In genomic region chr11:34242037-34242625, GRCh38 we compare ENCODE assay signal across 1 cellular context.
TF ChIP-seq lines count a peak whose summit lies in the region.

No MANE protein-coding gene starts in this region.

TF ChIP-seq in K562, 482 proteins besides CTCF, POLR2A, EP300 and RAD21 (continued from another document and continues in another):
- no peak for TF ChIP-seq HIVEP1 (CRISPR knock-in tag; IDR thresholded peaks at IDR 0.05)
- no peak for TF ChIP-seq PTTG1 (tag; IDR thresholded peaks at IDR 0.05; ENCODE audit: low read depth)
- no peak for TF ChIP-seq GATA2 (CRISPR knock-in tag; IDR thresholded peaks at IDR 0.05)
- TF ChIP-seq RBBP5 (IDR thresholded peaks at IDR 0.05; ENCODE audit: borderline replicate concordance, insufficient read depth, low read length, poor library complexity, severe bottlenecking), result no peak
- 0 out of 2 replicates have a peak, but pooled peaks have one; percentile 15 for TF ChIP-seq MTA1 (IDR thresholded peaks at IDR 0.05; ENCODE audit: borderline replicate concordance)
- no peak for TF ChIP-seq CCAR2 (IDR thresholded peaks at IDR 0.05; ENCODE audit: low read depth, low read length)
- no peak for TF ChIP-seq KDM5B (IDR thresholded peaks at IDR 0.05; ENCODE audit: insufficient replicate concordance, low read depth, low read length)
- TF ChIP-seq NCOR1 (IDR thresholded peaks at IDR 0.05), result peak; percentile 65
- TF ChIP-seq TOE1 (IDR thresholded peaks at IDR 0.05; ENCODE audit: borderline replicate concordance), result 0 out of 2 replicates have a peak, but pooled peaks have one; percentile 48
- TF ChIP-seq TOE1 (CRISPR knock-in tag; IDR thresholded peaks at IDR 0.05; ENCODE audit: borderline replicate concordance, low read depth), result no peak
- TF ChIP-seq CBFB (CRISPR knock-in tag; IDR thresholded peaks at IDR 0.05), result no peak
- TF ChIP-seq TFAM (CRISPR knock-in tag; conservative IDR thresholded peaks at IDR 0.05), result no peak
- no peak for TF ChIP-seq ZC3H8 (IDR thresholded peaks at IDR 0.05)
- no peak for TF ChIP-seq ZNF551 (CRISPR knock-in tag; IDR thresholded peaks at IDR 0.05)
- TF ChIP-seq HES1 (IDR thresholded peaks at IDR 0.05; ENCODE audit: low read depth), result no peak
- no peak for TF ChIP-seq SREBF1 (IDR thresholded peaks at IDR 0.05; ENCODE audit: borderline replicate concordance, low read depth, low read length)
- TF ChIP-seq ZNF592 (IDR thresholded peaks at IDR 0.05), result 0 out of 2 replicates have a peak, but pooled peaks have one; percentile 31
- no peak for TF ChIP-seq MLX (CRISPR knock-in tag; conservative IDR thresholded peaks at IDR 0.05)
- peak; percentile 73 for TF ChIP-seq TCF3 (CRISPR knock-in tag; IDR thresholded peaks at IDR 0.05)
- no peak for TF ChIP-seq FOXJ3 (CRISPR knock-in tag; IDR thresholded peaks at IDR 0.05)
- TF ChIP-seq JUN (IDR thresholded peaks at IDR 0.05; ENCODE audit: borderline replicate concordance, low read depth, low read length), result peak; percentile 65; the same call in 1 of the 2 replicates
- TF ChIP-seq JUN (CRISPR knock-in tag; IDR thresholded peaks at IDR 0.05; ENCODE audit: borderline replicate concordance), result no peak
- TF ChIP-seq CBFA2T2 (conservative IDR thresholded peaks at IDR 0.05), result peak; percentile 73
- TF ChIP-seq TAL1 (IDR thresholded peaks at IDR 0.05), result peak; percentile 48; the same call in 1 of the 2 replicates
- no peak; a peak in 1 of 4 replicates for TF ChIP-seq NRF1 (conservative IDR thresholded peaks at IDR 0.05 in 1 of 2, IDR thresholded peaks at IDR 0.05 in 1 of 2)
- peak; percentile 48 for TF ChIP-seq NFIC (IDR thresholded peaks at IDR 0.05)
- 0 out of 2 replicates have a peak, but pooled peaks have one; percentile 19 for TF ChIP-seq ZEB2 (IDR thresholded peaks at IDR 0.05)
- 0 out of 2 replicates have a peak, but pooled peaks have one; percentile 19 for TF ChIP-seq CREB1 (IDR thresholded peaks at IDR 0.05)
- peak; percentile 22; the same call in 1 of the 2 replicates for TF ChIP-seq CREB1 (CRISPR knock-in tag; IDR thresholded peaks at IDR 0.05)
- TF ChIP-seq ZNF778 (CRISPR knock-in tag; IDR thresholded peaks at IDR 0.05), result no peak
- no peak for TF ChIP-seq PKNOX1 (IDR thresholded peaks at IDR 0.05)
- no peak for TF ChIP-seq CBX3 (IDR thresholded peaks at IDR 0.05; ENCODE audit: borderline replicate concordance in 1 of 2, low read length in 2 of 2)
- TF ChIP-seq XRCC5 (IDR thresholded peaks at IDR 0.05; ENCODE audit: low read depth, low read length), result no peak
- no peak for TF ChIP-seq TRIM25 (IDR thresholded peaks at IDR 0.05; ENCODE audit: borderline replicate concordance)
- peak; percentile 37; the same call in 1 of the 2 replicates for TF ChIP-seq CREM (IDR thresholded peaks at IDR 0.05; ENCODE audit: low read depth)
- TF ChIP-seq RCOR1 (IDR thresholded peaks at IDR 0.05; ENCODE audit: borderline replicate concordance in 1 of 2, low read depth in 2 of 2, low read length in 2 of 2), result peak in 1 of 2 experiments; percentile 76; a peak in 2 of 4 replicates
- TF ChIP-seq DMBX1 (CRISPR knock-in tag; IDR thresholded peaks at IDR 0.05; ENCODE audit: borderline replicate concordance), result no peak
- TF ChIP-seq ZNF79 (CRISPR knock-in tag; IDR thresholded peaks at IDR 0.05; ENCODE audit: low read depth), result no peak
- TF ChIP-seq HDAC1 (IDR thresholded peaks at IDR 0.05), result peak in 1 of 2 experiments; percentile 75; a peak in 2 of 4 replicates
- peak; percentile 89; the same call in 1 of the 2 replicates for TF ChIP-seq ZBTB7A (IDR thresholded peaks at IDR 0.05; ENCODE audit: borderline replicate concordance, control insufficient read depth, low read depth, low read length)
- TF ChIP-seq KLF1 (tag; IDR thresholded peaks at IDR 0.05), result peak; percentile 64; the same call in 1 of the 2 replicates
- TF ChIP-seq SNAPC5 (CRISPR knock-in tag; IDR thresholded peaks at IDR 0.05), result no peak
- TF ChIP-seq BRCA1 (IDR thresholded peaks at IDR 0.05), result no peak
- no peak for TF ChIP-seq BRCA1 (CRISPR knock-in tag; IDR thresholded peaks at IDR 0.05)
- no peak for TF ChIP-seq HMBOX1 (IDR thresholded peaks at IDR 0.05)
- TF ChIP-seq ZNF318 (IDR thresholded peaks at IDR 0.05; ENCODE audit: borderline replicate concordance in 1 of 2, low read depth in 1 of 2), result no peak
